In genomic region chrX:66360894-66361293, GRCh38 we compare ENCODE assay signal across 35 cellular contexts.
"Had no signal": no experiment of that assay in that cellular context is flagged by ENCODE, and none has a peak within 500 bp of the region (broad histone marks: within the 10 kb centered on the region; RNA-seq: fewer than 3 reads in every experiment).

No MANE protein-coding gene starts in this region.

- H3K27me3 Mint-ChIP-seq: activated B cell treated with CpG ODN at 0.5 μM for 24 hours; activated CD4-positive, alpha-beta memory T cell treated with anti-CD3 and anti-CD28 coated beads for 36 hours; activated CD4-positive, alpha-beta T cell treated with anti-CD3 and anti-CD28 coated beads, Interleukin-2, amount 10 ng/mL, durations not matched to agents 24 days and 14 days; activated CD8-positive, alpha-beta T cell treated with anti-CD3 and anti-CD28 coated beads for 36 hours; activated naive CD4-positive, alpha-beta T cell treated with anti-CD3 and anti-CD28 coated beads, Interleukin-2, amount 10 ng/mL, durations not matched to agents 7 days and 5 days; activated naive CD8-positive, alpha-beta T cell; activated naive CD8-positive, alpha-beta T cell treated with anti-CD3 and anti-CD28 coated beads, Interleukin-2, amount 10 ng/mL, durations not matched to agents 7 days and 5 days; activated naive CD8-positive, alpha-beta T cell treated with anti-CD3 and anti-CD28 coated beads, Interleukin-2, amount 50 U/mL, for 24 hours; activated T-helper 17 cell treated with anti-CD3 and anti-CD28 coated beads, Interleukin-2, amount 50 U/mL, for 72 hours; T-helper 17 cell had no signal

- H3K36me3 ChIP-seq: ascending aorta, brain microvascular endothelial cell, breast epithelium had no signal

- H3K27ac ChIP-seq: ascending aorta, body of pancreas, brain microvascular endothelial cell, breast epithelium, VCaP had no signal

- H3K4me1 Mint-ChIP-seq: activated B cell treated with CpG ODN at 0.5 μM for 24 hours; activated CD4-positive, alpha-beta T cell treated with anti-CD3 and anti-CD28 coated beads, Interleukin-2, amount 10 ng/mL, durations not matched to agents 24 days and 14 days; activated naive CD4-positive, alpha-beta T cell treated with anti-CD3 and anti-CD28 coated beads, Interleukin-2, amount 10 ng/mL, durations not matched to agents 7 days and 5 days; activated naive CD4-positive, alpha-beta T cell treated with anti-CD3 and anti-CD28 coated beads, Interleukin-2, amount 50 U/mL, for 24 hours; activated naive CD8-positive, alpha-beta T cell treated with anti-CD3 and anti-CD28 coated beads, Interleukin-2, amount 10 ng/mL, durations not matched to agents 7 days and 5 days; activated naive CD8-positive, alpha-beta T cell treated with anti-CD3 and anti-CD28 coated beads, Interleukin-2, amount 50 U/mL, for 24 hours; activated T-helper 17 cell treated with anti-CD3 and anti-CD28 coated beads, Interleukin-2, amount 50 U/mL, for 72 hours; T-helper 17 cell had no signal

- H3K36me3 Mint-ChIP-seq: activated CD4-positive, alpha-beta memory T cell treated with anti-CD3 and anti-CD28 coated beads for 36 hours; activated naive CD4-positive, alpha-beta T cell treated with anti-CD3 and anti-CD28 coated beads, Interleukin-2, amount 10 ng/mL, durations not matched to agents 7 days and 5 days; activated naive CD4-positive, alpha-beta T cell treated with anti-CD3 and anti-CD28 coated beads, Interleukin-2, amount 50 U/mL, for 24 hours; activated naive CD8-positive, alpha-beta T cell; activated naive CD8-positive, alpha-beta T cell treated with anti-CD3 and anti-CD28 coated beads, Interleukin-2, amount 10 ng/mL, durations not matched to agents 7 days and 5 days had no signal

- FAIRE-seq: TTC549 had no signal

- H3K27ac Mint-ChIP-seq: activated B cell treated with CpG ODN at 0.5 μM for 24 hours; activated CD4-positive, alpha-beta memory T cell treated with anti-CD3 and anti-CD28 coated beads for 36 hours; activated CD4-positive, alpha-beta T cell treated with anti-CD3 and anti-CD28 coated beads, Interleukin-2, amount 10 ng/mL, durations not matched to agents 24 days and 14 days; activated CD8-positive, alpha-beta T cell treated with anti-CD3 and anti-CD28 coated beads for 36 hours; activated naive CD4-positive, alpha-beta T cell treated with anti-CD3 and anti-CD28 coated beads, Interleukin-2, amount 10 ng/mL, durations not matched to agents 7 days and 5 days; activated naive CD4-positive, alpha-beta T cell treated with anti-CD3 and anti-CD28 coated beads, Interleukin-2, amount 50 U/mL, for 24 hours; activated naive CD8-positive, alpha-beta T cell; activated naive CD8-positive, alpha-beta T cell treated with anti-CD3 and anti-CD28 coated beads, Interleukin-2, amount 10 ng/mL, durations not matched to agents 7 days and 5 days; activated naive CD8-positive, alpha-beta T cell treated with anti-CD3 and anti-CD28 coated beads, Interleukin-2, amount 50 U/mL, for 24 hours; activated T-cell treated with anti-CD3 and anti-CD28 coated beads, Interleukin-2, amount 50 U/mL, for 72 hours; activated T-helper 1 cell treated with anti-CD3 and anti-CD28 coated beads, Interleukin-12 subunit alpha, Interleukin-12 subunit beta, Interleukin-2, Interleukin-4 antibody, amounts not matched to agents 30 ng/mL and 10 ng/mL and 1 ng/mL, durations not matched to agents 14 hours and 24 hours and 36 hours; activated T-helper 17 cell treated with anti-CD3 and anti-CD28 coated beads, Interleukin-2, amount 50 U/mL, for 72 hours; T-helper 17 cell; T-helper 2 cell treated with Interferon-gamma antibody and Interleukin-4, amounts not matched to agents 5 μg/mL and 100 μg/mL, for 36 hours had no signal

- ATAC-seq: activated CD8-positive, alpha-beta T cell treated with anti-CD3 and anti-CD28 coated beads for 36 hours; activated naive CD8-positive, alpha-beta T cell treated with anti-CD3 and anti-CD28 coated beads, Interleukin-2, amount 50 U/mL, for 24 hours; activated T-cell treated with anti-CD3 and anti-CD28 coated beads, Interleukin-2, amount 50 U/mL, for 4 hours; activated T-cell treated with anti-CD3 and anti-CD28 coated beads, Interleukin-2, amount 50 U/mL, for 72 hours; activated T-helper 17 cell treated with anti-CD3 and anti-CD28 coated beads, Interleukin-2, amount 50 U/mL, for 72 hours; body of pancreas; T-helper 17 cell had no signal

- H3K9me3 ChIP-seq: ascending aorta, body of pancreas, breast epithelium had no signal

- H3K27me3 ChIP-seq: ascending aorta, body of pancreas, brain microvascular endothelial cell had no signal

- H3K9me3 Mint-ChIP-seq: activated B cell treated with CpG ODN at 0.5 μM for 24 hours; activated CD4-positive, alpha-beta memory T cell treated with anti-CD3 and anti-CD28 coated beads for 36 hours; activated CD4-positive, alpha-beta T cell treated with anti-CD3 and anti-CD28 coated beads, Interleukin-2, amount 10 ng/mL, durations not matched to agents 24 days and 14 days; activated CD8-positive, alpha-beta T cell treated with anti-CD3 and anti-CD28 coated beads for 36 hours; activated naive CD4-positive, alpha-beta T cell treated with anti-CD3 and anti-CD28 coated beads, Interleukin-2, amount 50 U/mL, for 24 hours; activated naive CD8-positive, alpha-beta T cell treated with anti-CD3 and anti-CD28 coated beads, Interleukin-2, amount 10 ng/mL, durations not matched to agents 7 days and 5 days; activated naive CD8-positive, alpha-beta T cell treated with anti-CD3 and anti-CD28 coated beads, Interleukin-2, amount 50 U/mL, for 24 hours; activated T-cell treated with anti-CD3 and anti-CD28 coated beads, Interleukin-2, amount 50 U/mL, for 4 hours; activated T-cell treated with anti-CD3 and anti-CD28 coated beads, Interleukin-2, amount 50 U/mL, for 72 hours; activated T-helper 1 cell treated with anti-CD3 and anti-CD28 coated beads, Interleukin-12 subunit alpha, Interleukin-12 subunit beta, Interleukin-2, Interleukin-4 antibody, amounts not matched to agents 30 ng/mL and 10 ng/mL and 1 ng/mL, durations not matched to agents 14 hours and 24 hours and 36 hours; T-helper 2 cell treated with Interferon-gamma antibody and Interleukin-4, amounts not matched to agents 5 μg/mL and 100 μg/mL, for 36 hours had no signal

- H3K4me3 ChIP-seq: ascending aorta, body of pancreas, breast epithelium had no signal

- H3K4me3 Mint-ChIP-seq: activated B cell treated with CpG ODN at 0.5 μM for 24 hours; activated CD4-positive, alpha-beta memory T cell treated with anti-CD3 and anti-CD28 coated beads for 36 hours; activated CD4-positive, alpha-beta T cell treated with anti-CD3 and anti-CD28 coated beads, Interleukin-2, amount 10 ng/mL, durations not matched to agents 24 days and 14 days; activated CD8-positive, alpha-beta T cell treated with anti-CD3 and anti-CD28 coated beads for 36 hours; activated naive CD4-positive, alpha-beta T cell treated with anti-CD3 and anti-CD28 coated beads, Interleukin-2, amount 10 ng/mL, durations not matched to agents 7 days and 5 days; activated naive CD4-positive, alpha-beta T cell treated with anti-CD3 and anti-CD28 coated beads, Interleukin-2, amount 50 U/mL, for 24 hours; activated naive CD8-positive, alpha-beta T cell; activated naive CD8-positive, alpha-beta T cell treated with anti-CD3 and anti-CD28 coated beads, Interleukin-2, amount 10 ng/mL, durations not matched to agents 7 days and 5 days; activated naive CD8-positive, alpha-beta T cell treated with anti-CD3 and anti-CD28 coated beads, Interleukin-2, amount 50 U/mL, for 24 hours; activated T-cell treated with anti-CD3 and anti-CD28 coated beads, Interleukin-2, amount 50 U/mL, for 4 hours; activated T-cell treated with anti-CD3 and anti-CD28 coated beads, Interleukin-2, amount 50 U/mL, for 72 hours; activated T-helper 1 cell treated with anti-CD3 and anti-CD28 coated beads, Interleukin-12 subunit alpha, Interleukin-12 subunit beta, Interleukin-2, Interleukin-4 antibody, amounts not matched to agents 30 ng/mL and 10 ng/mL and 1 ng/mL, durations not matched to agents 14 hours and 24 hours and 36 hours; activated T-helper 17 cell treated with anti-CD3 and anti-CD28 coated beads, Interleukin-2, amount 50 U/mL, for 72 hours; T-helper 17 cell; T-helper 2 cell treated with Interferon-gamma antibody and Interleukin-4, amounts not matched to agents 5 μg/mL and 100 μg/mL, for 36 hours had no signal

- H3K4me1 ChIP-seq: ascending aorta, body of pancreas, breast epithelium had no signal

- DNase-seq: activated B cell treated with CpG ODN at 0.5 μM for 24 hours; activated CD4-positive, alpha-beta memory T cell treated with anti-CD3 and anti-CD28 coated beads for 36 hours; activated CD4-positive, alpha-beta T cell treated with anti-CD3 and anti-CD28 coated beads for 4 hours; activated CD4-positive, alpha-beta T cell treated with anti-CD3 and anti-CD28 coated beads, Interleukin-2, amount 10 ng/mL, durations not matched to agents 24 days and 14 days; activated CD4-positive, alpha-beta T cell treated with anti-CD3 and anti-CD28 coated beads, Interleukin-2, amount 50 U/mL, for 1 hour; activated CD4-positive, alpha-beta T cell treated with anti-CD3 and anti-CD28 coated beads, Interleukin-2, amount 50 U/mL, for 4 hours; activated CD4-positive, CD25-positive, alpha-beta regulatory T cell treated with anti-CD3 and anti-CD28 coated beads, Interleukin-2, amount 50 U/mL, for 72 hours; activated CD8-positive, alpha-beta memory T cell treated with anti-CD3 and anti-CD28 coated beads, Interleukin-2, amount 50 U/mL, for 4 hours; activated CD8-positive, alpha-beta T cell treated with anti-CD3 and anti-CD28 coated beads for 36 hours; activated effector memory CD4-positive, alpha-beta T cell treated with Interleukin-2 at 50 U/mL for 16 hours; activated gamma-delta T cell; activated naive CD4-positive, alpha-beta T cell treated with anti-CD3 and anti-CD28 coated beads, Interleukin-2, amount 10 ng/mL, durations not matched to agents 7 days and 5 days; activated naive CD4-positive, alpha-beta T cell treated with Interleukin-2 at 50 U/mL for 16 hours; activated naive CD8-positive, alpha-beta T cell treated with anti-CD3 and anti-CD28 coated beads, Interleukin-2, amount 10 ng/mL, durations not matched to agents 7 days and 5 days; activated naive CD8-positive, alpha-beta T cell treated with anti-CD3 and anti-CD28 coated beads, Interleukin-2, amount 50 U/mL, for 24 hours; activated T-cell treated with anti-CD3 and anti-CD28 coated beads for 4 hours; activated T-cell treated with anti-CD3 and anti-CD28 coated beads, Interleukin-2, amount 50 U/mL, for 1 hour; activated T-cell treated with anti-CD3 and anti-CD28 coated beads, Interleukin-2, amount 50 U/mL, for 4 hours; activated T-cell treated with anti-CD3 and anti-CD28 coated beads, Interleukin-2, amount 50 U/mL, for 72 hours; amygdala; anterior cingulate cortex; body of pancreas; brain microvascular endothelial cell; central memory CD4-positive, alpha-beta T cell; T-helper 17 cell; T-helper 9 cell had no signal
